Comparison of ENCODE assay signal across 20 cellular contexts in genomic region chr16:67953641-67954375, GRCh38. TPM values are rescaled to one million over a fixed set of nuclear protein-coding genes. Genes with fewer than 3 reads are reported as not detected.
A peak's percentile ranks its signal among the peaks of the same experiment; 100 is the strongest.
DNase-seq lines count a peak whose midpoint lies in the region; ATAC-seq and TF ChIP-seq lines count a peak whose summit lies in the region.
"Had no signal": no experiment of that assay in that cellular context is flagged by ENCODE, and none has a peak within 500 bp of the region (broad histone marks: within the 10 kb centered on the region; RNA-seq: fewer than 3 reads in every experiment).

No MANE protein-coding gene starts in this region.

- no peaks in the 10 kb centered on the region for H3K4me1 Mint-ChIP-seq in activated CD8-positive, alpha-beta T cell treated with anti-CD3 and anti-CD28 coated beads, Interleukin-2, amount 10 ng/mL, durations not matched to agents 7 days and 5 days (ENCODE audit: low read depth)
- H3K4me1 Mint-ChIP-seq in activated CD8-positive, alpha-beta T cell treated with anti-CD3 and anti-CD28 coated beads for 36 hours (ENCODE audit: low read depth), result no peaks in the 10 kb centered on the region
- no peaks in the 10 kb centered on the region for H3K4me1 Mint-ChIP-seq in stimulated activated effector memory CD8-positive, alpha-beta T cell treated with anti-CD3 and anti-CD28 coated beads, Interleukin-12 subunit alpha, Interleukin-12 subunit beta, amount 100 ng/mL, for 72 hours

- WGBS in liver, result 75% methylated on average over 8 of the region's 8 CpGs

- peaks cover 5 to 45% (median 19%) of the 10 kb centered on the region in 4 donors for H3K36me3 ChIP-seq in liver (ENCODE audit: control insufficient read depth in 4 of 4, insufficient read depth in 3 of 4, low read depth in 1 of 4, low read length in 3 of 4)
- H3K36me3 ChIP-seq: MG63 had no signal

- no peak overlapping the region for H3K4me3 ChIP-seq in liver (ENCODE audit: low read depth in 1 of 3, low read length in 3 of 3)
- H3K4me3 ChIP-seq: MG63, PC-9 had no signal

- no peak for ATAC-seq in activated CD8-positive, alpha-beta T cell treated with anti-CD3 and anti-CD28 coated beads, Interleukin-2, amount 10 ng/mL, durations not matched to agents 7 days and 5 days
- ATAC-seq in activated CD8-positive, alpha-beta T cell treated with anti-CD3 and anti-CD28 coated beads for 36 hours, result no peak
- ATAC-seq in stimulated activated effector memory CD8-positive, alpha-beta T cell treated with anti-CD3 and anti-CD28 coated beads, Interleukin-12 subunit alpha, Interleukin-12 subunit beta, amount 100 ng/mL, for 72 hours, result no peak
- no peak for ATAC-seq in GM19452 (IDR thresholded peaks at IDR 0.05; ENCODE audit: unreplicated experiment)
- ATAC-seq: SK-N-SH treated with all-trans-retinoic acid at 6 μM for 48 hours had no signal

- peaks cover 10 to 32% (median 27%) of the 10 kb centered on the region in 4 donors for H3K4me1 ChIP-seq in liver (ENCODE audit: control insufficient read depth in 4 of 4, insufficient read depth in 4 of 4, low read length in 3 of 4)

- no peak for DNase-seq in activated CD8-positive, alpha-beta T cell treated with anti-CD3 and anti-CD28 coated beads, Interleukin-2, amount 10 ng/mL, durations not matched to agents 7 days and 5 days
- DNase-seq in activated CD8-positive, alpha-beta T cell treated with anti-CD3 and anti-CD28 coated beads for 36 hours, result no peak
- DNase-seq in RWPE1 (ENCODE audit: low spot score) (no peak), DMS53 (lab: John Stamatoyannopoulos, UW) (no peak), putamen (ENCODE audit: low spot score) (no peak)
- DNase-seq in stimulated activated effector memory CD8-positive, alpha-beta T cell treated with anti-CD3 and anti-CD28 coated beads, Interleukin-12 subunit alpha, Interleukin-12 subunit beta, amount 100 ng/mL, for 72 hours (ENCODE audit: low spot score in 2 of 2), result no peak
- DNase-seq: GDM1, Kasumi-1, MG63, NCI-H1436, NCI-H187 treated with DMSO at 0.1 percent for 48 hours, NCI-H345, NCI-H526, PC-9, RPMI8226 had no signal

- peak overlapping the region; percentile 40 for H3K27ac ChIP-seq in RWPE1
- peak overlapping the region; percentile 90 to 96 for H3K27ac ChIP-seq in liver (ENCODE audit: low read depth in 1 of 2, low read length in 2 of 2)
- H3K27ac ChIP-seq: C4-2B, PC-9 had no signal

- CTCF ChIA-PET in activated CD8-positive, alpha-beta T cell treated with anti-CD3 and anti-CD28 coated beads, Interleukin-2, amount 10 ng/mL, durations not matched to agents 7 days and 5 days (lab: Charles Lee), result no interaction called here
- CTCF ChIA-PET in activated CD8-positive, alpha-beta T cell treated with anti-CD3 and anti-CD28 coated beads for 36 hours (lab: Charles Lee), result interaction anchor here (1.5 to 1.7 kb wide), 2 partner anchors 12 to 87 kb away, joined by 4 to 6 read pairs; no protein-coding TSS in a partner anchor
- CTCF ChIA-PET in RWPE1 (lab: Yijun Ruan, JAX), result interaction anchor here (0.7 to 3.4 kb wide), 2 partner anchors 12 to 488 kb away, joined by 3 to 12 read pairs; no protein-coding TSS in a partner anchor

- no peak for TF ChIP-seq RAD21 in liver (IDR thresholded peaks at IDR 0.05)

- no peaks in the 10 kb centered on the region for H3K9me3 Mint-ChIP-seq in activated CD8-positive, alpha-beta T cell treated with anti-CD3 and anti-CD28 coated beads, Interleukin-2, amount 10 ng/mL, durations not matched to agents 7 days and 5 days (ENCODE audit: insufficient read depth)
- H3K9me3 Mint-ChIP-seq in activated CD8-positive, alpha-beta T cell treated with anti-CD3 and anti-CD28 coated beads for 36 hours, result no peaks in the 10 kb centered on the region
- H3K9me3 Mint-ChIP-seq in stimulated activated effector memory CD8-positive, alpha-beta T cell treated with anti-CD3 and anti-CD28 coated beads, Interleukin-12 subunit alpha, Interleukin-12 subunit beta, amount 100 ng/mL, for 72 hours, result no peaks in the 10 kb centered on the region

- H3K36me3 Mint-ChIP-seq in activated CD8-positive, alpha-beta T cell treated with anti-CD3 and anti-CD28 coated beads, Interleukin-2, amount 10 ng/mL, durations not matched to agents 7 days and 5 days (ENCODE audit: low read depth), result peaks cover 30% of the 10 kb centered on the region
- H3K36me3 Mint-ChIP-seq in activated CD8-positive, alpha-beta T cell treated with anti-CD3 and anti-CD28 coated beads for 36 hours (ENCODE audit: low read depth), result peaks cover 24% of the 10 kb centered on the region
- H3K36me3 Mint-ChIP-seq in stimulated activated effector memory CD8-positive, alpha-beta T cell treated with anti-CD3 and anti-CD28 coated beads, Interleukin-12 subunit alpha, Interleukin-12 subunit beta, amount 100 ng/mL, for 72 hours, result peaks cover 17% of the 10 kb centered on the region

- peak overlapping the region; percentile 15 for H3K27ac Mint-ChIP-seq in activated CD8-positive, alpha-beta T cell treated with anti-CD3 and anti-CD28 coated beads, Interleukin-2, amount 10 ng/mL, durations not matched to agents 7 days and 5 days
- no peak overlapping the region for H3K27ac Mint-ChIP-seq in activated CD8-positive, alpha-beta T cell treated with anti-CD3 and anti-CD28 coated beads for 36 hours
- H3K27ac Mint-ChIP-seq in stimulated activated effector memory CD8-positive, alpha-beta T cell treated with anti-CD3 and anti-CD28 coated beads, Interleukin-12 subunit alpha, Interleukin-12 subunit beta, amount 100 ng/mL, for 72 hours, result peak overlapping the region; percentile 54

- POLR2A ChIA-PET in activated CD8-positive, alpha-beta T cell treated with anti-CD3 and anti-CD28 coated beads, Interleukin-2, amount 10 ng/mL, durations not matched to agents 7 days and 5 days (lab: Charles Lee), result interaction anchor here (0.6 kb wide), 1 partner anchor 21 kb away, joined by 4 read pairs; no protein-coding TSS in a partner anchor
- POLR2A ChIA-PET in activated CD8-positive, alpha-beta T cell treated with anti-CD3 and anti-CD28 coated beads for 36 hours (lab: Charles Lee), result interaction anchor here (0.6 to 1.1 kb wide), 4 partner anchors 12 to 213 kb away, joined by 3 to 6 read pairs (median 4); no protein-coding TSS in a partner anchor
- POLR2A ChIA-PET in RWPE1 (lab: Yijun Ruan, JAX; ENCODE audit: low non-redundant PET), result no interaction called here

- no peak for TF ChIP-seq CTCF in activated CD8-positive, alpha-beta T cell treated with anti-CD3 and anti-CD28 coated beads for 36 hours (IDR thresholded peaks at IDR 0.05)
- no peak for TF ChIP-seq CTCF in RWPE1 (conservative IDR thresholded peaks at IDR 0.05; ENCODE audit: low read depth)
- no peak for TF ChIP-seq CTCF in liver (IDR thresholded peaks at IDR 0.05; ENCODE audit: low read depth, low read length, missing input control)

- H3K27me3 ChIP-seq in liver (ENCODE audit: control insufficient read depth in 4 of 4, insufficient read depth in 4 of 4, low read length in 3 of 4), result no peaks in the 10 kb centered on the region
- H3K27me3 ChIP-seq: MG63 had no signal

- intact Hi-C loops in activated CD8-positive, alpha-beta T cell treated with anti-CD3 and anti-CD28 coated beads for 36 hours (cut with micrococcal nuclease), result no loop called here

- H3K27me3 Mint-ChIP-seq in activated CD8-positive, alpha-beta T cell treated with anti-CD3 and anti-CD28 coated beads, Interleukin-2, amount 10 ng/mL, durations not matched to agents 7 days and 5 days (ENCODE audit: low read depth), result no peaks in the 10 kb centered on the region
- no peaks in the 10 kb centered on the region for H3K27me3 Mint-ChIP-seq in activated CD8-positive, alpha-beta T cell treated with anti-CD3 and anti-CD28 coated beads for 36 hours

- H3K9me3 ChIP-seq in liver (ENCODE audit: control insufficient read depth in 4 of 4, low read length in 3 of 4), result no peaks in the 10 kb centered on the region
- H3K9me3 ChIP-seq: MG63 had no signal

- no peak overlapping the region for H3K9ac ChIP-seq in liver (ENCODE audit: low read depth in 1 of 2, low read length in 2 of 2)

- H3K4me3 Mint-ChIP-seq in activated CD8-positive, alpha-beta T cell treated with anti-CD3 and anti-CD28 coated beads, Interleukin-2, amount 10 ng/mL, durations not matched to agents 7 days and 5 days, result no peak overlapping the region
- no peak overlapping the region for H3K4me3 Mint-ChIP-seq in activated CD8-positive, alpha-beta T cell treated with anti-CD3 and anti-CD28 coated beads for 36 hours
- H3K4me3 Mint-ChIP-seq in stimulated activated effector memory CD8-positive, alpha-beta T cell treated with anti-CD3 and anti-CD28 coated beads, Interleukin-12 subunit alpha, Interleukin-12 subunit beta, amount 100 ng/mL, for 72 hours, result no peak overlapping the region

TF ChIP-seq in liver, 16 proteins besides CTCF, POLR2A, EP300 and RAD21 (continues in another document):
- TF ChIP-seq SP1 (IDR thresholded peaks at IDR 0.05) (peak; percentile 41), MAX (IDR thresholded peaks at IDR 0.05) (no peak), HNF4G (IDR thresholded peaks at IDR 0.05) (no peak)

RNA-seq across cellular contexts. Expression of gene LCAT, which starts 9.9 kb away (rescaled TPM):
- total RNA-seq in activated CD8-positive, alpha-beta T cell treated with anti-CD3 and anti-CD28 coated beads, Interleukin-2, amount 10 ng/mL, durations not matched to agents 7 days and 5 days, result 10 to 100 TPM; 22.4 to 23.1 TPM
- 10 to 100 TPM; 10.6 to 14.3 TPM for total RNA-seq in activated CD8-positive, alpha-beta T cell treated with anti-CD3 and anti-CD28 coated beads for 36 hours
- 10 to 100 TPM; 45.7 to 87.3 TPM for total RNA-seq in liver
- 100 to 1,000 TPM; 140 to 201 TPM for polyA plus RNA-seq in liver

RNA-seq across cellular contexts. Expression of gene SLC12A4, which starts 14.6 kb away (rescaled TPM):
- total RNA-seq in activated CD8-positive, alpha-beta T cell treated with anti-CD3 and anti-CD28 coated beads, Interleukin-2, amount 10 ng/mL, durations not matched to agents 7 days and 5 days, result 10 to 100 TPM; 42.5 TPM
- total RNA-seq in activated CD8-positive, alpha-beta T cell treated with anti-CD3 and anti-CD28 coated beads for 36 hours, result 10 to 100 TPM; 32.5 to 38.0 TPM
- total RNA-seq in liver, result 10 to 100 TPM; 20.0 to 37.3 TPM
- polyA plus RNA-seq in liver, result 10 to 100 TPM in 1 of 2 donors, 1 to 10 TPM in 1; 8.0 to 14.1 TPM

RNA-seq across cellular contexts. Expression of gene PSMB10, which starts 17.2 kb away (rescaled TPM):
- 100 to 1,000 TPM; 257 to 275 TPM for total RNA-seq in activated CD8-positive, alpha-beta T cell treated with anti-CD3 and anti-CD28 coated beads, Interleukin-2, amount 10 ng/mL, durations not matched to agents 7 days and 5 days
- total RNA-seq in activated CD8-positive, alpha-beta T cell treated with anti-CD3 and anti-CD28 coated beads for 36 hours, result 100 to 1,000 TPM; 205 to 206 TPM
- 10 to 100 TPM; 24.8 to 36.3 TPM for total RNA-seq in liver
- polyA plus RNA-seq in liver, result 10 to 100 TPM; 28.4 to 48.2 TPM

RNA-seq across cellular contexts. Expression of gene CTRL, which starts 22.1 kb away (rescaled TPM):
- 1 to 10 TPM; 5.5 TPM for total RNA-seq in activated CD8-positive, alpha-beta T cell treated with anti-CD3 and anti-CD28 coated beads, Interleukin-2, amount 10 ng/mL, durations not matched to agents 7 days and 5 days
- total RNA-seq in activated CD8-positive, alpha-beta T cell treated with anti-CD3 and anti-CD28 coated beads for 36 hours, result 1 to 10 TPM; 3.8 to 3.9 TPM
- total RNA-seq in liver, result under 1 TPM; 0.09 to 0.50 TPM
- 1 to 10 TPM in 1 of 2 donors, under 1 TPM in 1; 0.09 to 5.0 TPM for polyA plus RNA-seq in liver

RNA-seq across cellular contexts. Expression of gene DPEP3, which starts 26.5 kb away (rescaled TPM):
- not detected for total RNA-seq in activated CD8-positive, alpha-beta T cell treated with anti-CD3 and anti-CD28 coated beads, Interleukin-2, amount 10 ng/mL, durations not matched to agents 7 days and 5 days
- total RNA-seq in activated CD8-positive, alpha-beta T cell treated with anti-CD3 and anti-CD28 coated beads for 36 hours, result under 1 TPM; 0.16 to 0.25 TPM
- total RNA-seq in liver, result under 1 TPM; 0.08 to 0.37 TPM
- under 1 TPM in 1 of 2 donors, not detected in 1; 0.22 TPM for polyA plus RNA-seq in liver
- total RNA-seq: H4, PC-9 had no signal

Comparison
In these comparisons a context has a peak if more than half of its experiments do, and no peak if none do; other contexts are left out.
1. RNA of gene PSMB10, which starts 17.2 kb away (total RNA-seq): 257 to 275 TPM in activated CD8-positive, alpha-beta T cell treated with anti-CD3 and anti-CD28 coated beads, Interleukin-2, amount 10 ng/mL, durations not matched to agents 7 days and 5 days and 205 to 206 TPM in activated CD8-positive, alpha-beta T cell treated with anti-CD3 and anti-CD28 coated beads for 36 hours; 24.8 to 36.3 TPM in liver; every median in the first group is over 4 times any median in the second.